In genomic region chr3:186170516-186170915, GRCh38 we compare ENCODE assay signal across 27 cellular contexts.
"Had no signal": no experiment of that assay in that cellular context is flagged by ENCODE, and none has a peak within 500 bp of the region (broad histone marks: within the 10 kb centered on the region; RNA-seq: fewer than 3 reads in every experiment).

No MANE protein-coding gene starts in this region.

- H3K36me3 ChIP-seq: ascending aorta had no signal

- H3K27ac ChIP-seq: ascending aorta, body of pancreas had no signal

- DNase-seq: activated B cell treated with CpG ODN at 0.5 μM for 24 hours; activated CD4-positive, alpha-beta memory T cell treated with anti-CD3 and anti-CD28 coated beads for 36 hours; activated CD4-positive, alpha-beta T cell treated with anti-CD3 and anti-CD28 coated beads for 1 hour; activated CD4-positive, alpha-beta T cell treated with anti-CD3 and anti-CD28 coated beads, Interleukin-2, amount 10 ng/mL, durations not matched to agents 24 days and 14 days; activated CD8-positive, alpha-beta memory T cell treated with anti-CD3 and anti-CD28 coated beads for 24 hours; activated effector memory CD4-positive, alpha-beta T cell treated with anti-CD3 and anti-CD28 coated beads, Interleukin-2, amount 50 U/mL, for 16 hours; activated naive CD4-positive, alpha-beta T cell treated with Interleukin-2 at 50 U/mL for 16 hours; activated naive CD8-positive, alpha-beta T cell treated with anti-CD3 and anti-CD28 coated beads, Interleukin-2, amount 50 U/mL, for 24 hours; activated T-cell treated with anti-CD3 and anti-CD28 coated beads, Interleukin-2, amount 50 U/mL, for 4 hours; amniotic stem cell; body of pancreas; central memory CD4-positive, alpha-beta T cell; NCI-H1092; NCI-H1417; NCI-H1930; NCI-H2171; NCI-H2227 treated with DMSO at 0.1 percent for 48 hours; NCI-H446 treated with DMSO at 0.1 percent for 48 hours; NCI-H524 treated with DMSO at 0.1 percent for 48 hours; NCI-H748 treated with DMSO at 0.1 percent for 48 hours; PC-3; SHP77 treated with DMSO at 0.1 percent for 48 hours; T-helper 17 cell; T-helper 9 cell had no signal

- H3K27me3 ChIP-seq: ascending aorta, body of pancreas had no signal

- H3K4me3 ChIP-seq: ascending aorta, body of pancreas had no signal

- H3K9me3 ChIP-seq: ascending aorta, body of pancreas had no signal

- H3K4me1 ChIP-seq: ascending aorta, body of pancreas had no signal

- ATAC-seq: activated naive CD4-positive, alpha-beta T cell treated with anti-CD3 and anti-CD28 coated beads, Interleukin-2, amount 50 U/mL, for 72 hours; activated naive CD8-positive, alpha-beta T cell treated with anti-CD3 and anti-CD28 coated beads, Interleukin-2, amount 50 U/mL, for 24 hours; activated T-cell treated with anti-CD3 and anti-CD28 coated beads, Interleukin-2, amount 50 U/mL, for 4 hours; body of pancreas; PC-3; T-helper 17 cell had no signal

- FAIRE-seq: RCC 7860 had no signal
